In genomic region chr19:48303367-48303766, GRCh38 we compare ENCODE assay signal across 25 cellular contexts.
"Had no signal": no experiment of that assay in that cellular context is flagged by ENCODE, and none has a peak within 500 bp of the region (broad histone marks: within the 10 kb centered on the region; RNA-seq: fewer than 3 reads in every experiment).

No MANE protein-coding gene starts in this region.

- H3K4me1 ChIP-seq: SJSA1 had no signal

- H3K27me3 ChIP-seq: MG63, SJSA1 had no signal

- H3K4me3 ChIP-seq: MG63, SJSA1, SK-N-MC had no signal

- H3K9me3 ChIP-seq: MG63, SJSA1 had no signal

- DNase-seq: IMR-90, Karpas-422, KG1, MG63, NCI-H1092, NCI-H1105 treated with DMSO at 0.1 percent for 48 hours, NCI-H1417 treated with DMSO at 0.1 percent for 48 hours, NCI-H146, NCI-H1694 treated with DMSO at 0.1 percent for 48 hours, NCI-H1930, NCI-H2081, NCI-H2107, NCI-H2171, NCI-H226, NCI-H446, NCI-H510A, NCI-H524 treated with DMSO at 0.1 percent for 48 hours, NCI-H69, NCI-H774, Right ventricle myocardium superior, RPMI8226, SIG-M5 had no signal

- H3K27ac ChIP-seq: SJSA1, SK-N-MC had no signal

- H3K36me3 ChIP-seq: MG63, SJSA1 had no signal

- ATAC-seq: HepG2 had no signal
